Comparison of ENCODE assay signal across 21 cellular contexts in the genomic region with DNA sequence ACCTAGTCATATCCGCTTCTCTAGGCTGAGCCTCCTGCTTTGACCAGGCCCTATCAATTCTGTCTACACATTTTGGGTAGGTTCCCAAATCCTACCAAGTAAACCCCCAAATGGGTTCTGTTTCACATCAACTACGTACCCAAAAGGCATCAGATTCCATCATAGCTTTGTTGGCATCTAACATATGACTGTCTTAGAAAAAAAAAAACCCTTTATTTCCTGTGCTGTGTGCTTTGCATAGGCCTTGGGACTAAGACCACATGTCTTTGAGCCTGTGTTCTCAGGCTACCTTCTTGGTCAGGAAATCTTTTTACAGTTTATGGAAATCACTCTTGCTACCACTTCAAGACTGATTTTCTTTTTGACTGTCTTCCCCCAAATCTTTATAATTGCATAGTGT.
DNase-seq lines count a peak whose midpoint lies in the region; ATAC-seq and TF ChIP-seq lines count a peak whose summit lies in the region.
"Had no signal": no experiment of that assay in that cellular context is flagged by ENCODE, and none has a peak within 500 bp of the region (broad histone marks: within the 10 kb centered on the region; RNA-seq: fewer than 3 reads in every experiment).

No MANE protein-coding gene starts in this region.

- H3K4me1 ChIP-seq in OCI-LY7 (ENCODE audit: insufficient read depth, low read length, poor library complexity, severe bottlenecking): no peaks in the 10 kb centered on the region
- peaks cover 8% of the 10 kb centered on the region for H3K4me1 ChIP-seq in neural progenitor cell
- H3K4me1 ChIP-seq: pancreas, right lobe of liver had no signal

- H3K36me3 Mint-ChIP-seq in neural progenitor cell: no peaks in the 10 kb centered on the region
- H3K36me3 Mint-ChIP-seq: brain had no signal

- no peak overlapping the region for H3K4me3 ChIP-seq in OCI-LY7 (ENCODE audit: low read depth, low read length, poor library complexity, severe bottlenecking)
- H3K4me3 ChIP-seq in neural progenitor cell: no peak overlapping the region
- H3K4me3 ChIP-seq: coronary artery, K562, pancreas, right lobe of liver, SK-N-MC had no signal

- no peak for DNase-seq in OCI-LY7 (ENCODE audit: low spot score)
- no peak for DNase-seq in neural progenitor cell (ENCODE audit: low spot score)
- no peak for DNase-seq in caudate nucleus (lab: John Stamatoyannopoulos, UW)
- DNase-seq: activated naive CD8-positive, alpha-beta T cell treated with anti-CD3 and anti-CD28 coated beads, Interleukin-2, amount 50 U/mL, for 24 hours; CD8-positive, alpha-beta memory T cell; DMS79; naive B cell; NCI-H1694; NCI-H2227 treated with DMSO at 0.1 percent for 48 hours; pancreas; right lobe of liver had no signal

- peak; percentile 52 for ATAC-seq in GM19328 (IDR thresholded peaks at IDR 0.05; ENCODE audit: unreplicated experiment)
- ATAC-seq in HG02798 (IDR thresholded peaks at IDR 0.05; ENCODE audit: poor library complexity, unreplicated experiment): peak; percentile 50
- ATAC-seq in GM18498 (IDR thresholded peaks at IDR 0.05; ENCODE audit: unreplicated experiment): no peak
- no peak for ATAC-seq in HG03095 (IDR thresholded peaks at IDR 0.05; ENCODE audit: unreplicated experiment)
- ATAC-seq in GM19397 (IDR thresholded peaks at IDR 0.05; ENCODE audit: unreplicated experiment): no peak
- ATAC-seq: activated naive CD8-positive, alpha-beta T cell treated with anti-CD3 and anti-CD28 coated beads, Interleukin-2, amount 50 U/mL, for 24 hours; K562; pancreas; right lobe of liver had no signal

- H3K4me3 Mint-ChIP-seq in neural progenitor cell: no peak overlapping the region
- H3K4me3 Mint-ChIP-seq: activated naive CD8-positive, alpha-beta T cell treated with anti-CD3 and anti-CD28 coated beads, Interleukin-2, amount 50 U/mL, for 24 hours; brain; CD8-positive, alpha-beta memory T cell; naive B cell had no signal

- H3K36me3 ChIP-seq in OCI-LY7 (ENCODE audit: insufficient read depth, low read length) (no peaks in the 10 kb centered on the region), neural progenitor cell (no peaks in the 10 kb centered on the region)
- H3K36me3 ChIP-seq: pancreas, right lobe of liver had no signal

- no TSS peak for BruUV-seq in OCI-LY7 (replicated peaks; lab: Mats Ljungman, UMichigan)

- H3K9me2 ChIP-seq in OCI-LY7 (ENCODE audit: insufficient read depth, low read length): no peaks in the 10 kb centered on the region

- no peak overlapping the region for H3K9ac ChIP-seq in neural progenitor cell

- POLR2A ChIA-PET in OCI-LY7 (lab: Charles Lee): interaction anchor here (1.1 kb wide), 1 partner anchor 10 kb away, joined by 4 read pairs; no protein-coding TSS in a partner anchor

- H3K27ac Mint-ChIP-seq in neural progenitor cell: no peak overlapping the region
- H3K27ac Mint-ChIP-seq: activated naive CD8-positive, alpha-beta T cell treated with anti-CD3 and anti-CD28 coated beads, Interleukin-2, amount 50 U/mL, for 24 hours; activated T-helper 2 cell treated with anti-CD3 and anti-CD28 coated beads, Interferon-gamma antibody, Interleukin-2, Interleukin-4, amounts not matched to agents 10 μg/mL and 5 μg/mL and 100 μg/mL, durations not matched to agents 14 hours and 24 hours and 36 hours; brain; CD8-positive, alpha-beta memory T cell had no signal

- H4K20me1 ChIP-seq in OCI-LY7 (ENCODE audit: insufficient read depth, low read length): no peaks in the 10 kb centered on the region
- H4K20me1 ChIP-seq in neural progenitor cell (ENCODE audit: low read depth): no peaks in the 10 kb centered on the region

- H3K79me2 ChIP-seq in OCI-LY7 (ENCODE audit: insufficient read depth, low read depth, low read length) (no peaks in the 10 kb centered on the region), neural progenitor cell (ENCODE audit: low read depth) (no peaks in the 10 kb centered on the region)

- no peaks in the 10 kb centered on the region for H3F3A ChIP-seq in neural progenitor cell (ENCODE audit: low read depth)

- H3K4me2 ChIP-seq in OCI-LY7 (ENCODE audit: low read length) (no peak overlapping the region), neural progenitor cell (no peak overlapping the region)

- H3K9me3 Mint-ChIP-seq in neural progenitor cell: peaks cover 5% of the 10 kb centered on the region

- no peak for TF ChIP-seq CTCF in OCI-LY7 (conservative IDR thresholded peaks at IDR 0.05; ENCODE audit: low read length)
- no peak for TF ChIP-seq CTCF in neural progenitor cell (IDR thresholded peaks at IDR 0.05)

- H2AFZ ChIP-seq in OCI-LY7 (ENCODE audit: low read length) (peak overlapping the region; percentile 40), neural progenitor cell (replicated peaks) (peak overlapping the region; percentile 7)

- peaks cover 6% of the 10 kb centered on the region for H3K27me3 Mint-ChIP-seq in neural progenitor cell (ENCODE audit: insufficient read depth, low read depth)
- H3K27me3 Mint-ChIP-seq: brain, naive B cell had no signal

- CTCF ChIA-PET in OCI-LY7 (lab: Charles Lee; ENCODE audit: unreplicated experiment): no interaction called here

- H3K4me1 Mint-ChIP-seq in neural progenitor cell: peaks cover 6% of the 10 kb centered on the region
- H3K4me1 Mint-ChIP-seq: activated naive CD8-positive, alpha-beta T cell treated with anti-CD3 and anti-CD28 coated beads, Interleukin-2, amount 50 U/mL, for 24 hours; brain; CD8-positive, alpha-beta memory T cell had no signal

- H3K27ac ChIP-seq in OCI-LY7 (ENCODE audit: low read depth, low read length, poor library complexity, severe bottlenecking) (no peak overlapping the region), neural progenitor cell (no peak overlapping the region), caudate nucleus (ENCODE audit: low read depth, low read length) (no peak overlapping the region)
- H3K27ac ChIP-seq: coronary artery, pancreas, right lobe of liver, SK-N-MC had no signal

- intact Hi-C loops in OCI-LY7 (cut with micrococcal nuclease; ENCODE audit: unreplicated experiment): no loop called here

- H3K9me3 ChIP-seq in OCI-LY7 (ENCODE audit: low read length) (0 out of 2 replicates have a peak, but pooled peaks cover 5% of the 10 kb centered on the region), neural progenitor cell (ENCODE audit: low read depth) (no peaks in the 10 kb centered on the region)

- H3K27me3 ChIP-seq in neural progenitor cell: no peaks in the 10 kb centered on the region
- H3K27me3 ChIP-seq: pancreas, right lobe of liver had no signal

Comparison
In these comparisons a context has a peak if more than half of its experiments do, and no peak if none do; other contexts are left out.
1. ATAC-seq: peak in GM19328 (single experiment) and HG02798 (single experiment); none in GM18498 (single experiment), HG03095 (single experiment) and GM19397 (single experiment).